In the genomic region with DNA sequence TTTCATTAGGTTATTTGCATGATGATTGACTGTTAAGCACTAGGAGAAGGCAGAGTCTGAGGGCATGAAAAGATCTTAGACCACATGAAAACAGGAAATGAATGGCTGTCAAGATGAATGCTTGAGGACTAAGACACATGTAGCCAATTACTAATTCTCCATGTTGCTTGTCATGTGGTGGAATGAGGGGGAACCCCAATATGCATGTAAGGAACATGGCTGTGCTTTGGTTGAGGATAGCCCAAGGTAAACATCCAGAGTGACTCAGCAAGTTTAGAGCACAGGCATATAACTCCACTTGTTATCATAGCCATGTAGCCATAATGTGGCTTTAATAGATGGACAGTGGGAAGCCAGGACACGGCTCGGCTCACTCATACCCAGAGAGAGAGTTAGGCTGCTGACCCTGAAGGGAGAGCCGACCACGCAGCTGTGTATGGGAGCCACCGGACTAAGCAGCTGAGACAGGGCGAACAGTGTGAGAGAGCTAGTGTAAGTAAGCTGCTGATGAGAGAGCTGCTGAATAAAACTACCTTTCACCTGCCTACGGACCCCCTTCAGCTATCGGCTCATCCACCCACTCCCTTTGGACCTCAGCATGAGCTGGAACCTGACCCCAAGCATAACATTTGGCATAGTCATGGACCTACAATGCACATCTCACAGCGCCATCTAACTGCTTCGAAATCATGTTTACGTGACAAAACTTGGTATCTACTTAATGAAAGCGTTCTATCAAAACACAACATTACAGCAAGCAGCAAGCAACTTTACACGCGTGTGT, we compare ENCODE assay signal across 1 cellular context.
TF ChIP-seq lines count a peak whose summit lies in the region.

No MANE protein-coding gene starts in this region.

TF ChIP-seq in GM23338, 12 proteins besides CTCF, POLR2A, EP300 and RAD21:
- TF ChIP-seq, protein P1, sequence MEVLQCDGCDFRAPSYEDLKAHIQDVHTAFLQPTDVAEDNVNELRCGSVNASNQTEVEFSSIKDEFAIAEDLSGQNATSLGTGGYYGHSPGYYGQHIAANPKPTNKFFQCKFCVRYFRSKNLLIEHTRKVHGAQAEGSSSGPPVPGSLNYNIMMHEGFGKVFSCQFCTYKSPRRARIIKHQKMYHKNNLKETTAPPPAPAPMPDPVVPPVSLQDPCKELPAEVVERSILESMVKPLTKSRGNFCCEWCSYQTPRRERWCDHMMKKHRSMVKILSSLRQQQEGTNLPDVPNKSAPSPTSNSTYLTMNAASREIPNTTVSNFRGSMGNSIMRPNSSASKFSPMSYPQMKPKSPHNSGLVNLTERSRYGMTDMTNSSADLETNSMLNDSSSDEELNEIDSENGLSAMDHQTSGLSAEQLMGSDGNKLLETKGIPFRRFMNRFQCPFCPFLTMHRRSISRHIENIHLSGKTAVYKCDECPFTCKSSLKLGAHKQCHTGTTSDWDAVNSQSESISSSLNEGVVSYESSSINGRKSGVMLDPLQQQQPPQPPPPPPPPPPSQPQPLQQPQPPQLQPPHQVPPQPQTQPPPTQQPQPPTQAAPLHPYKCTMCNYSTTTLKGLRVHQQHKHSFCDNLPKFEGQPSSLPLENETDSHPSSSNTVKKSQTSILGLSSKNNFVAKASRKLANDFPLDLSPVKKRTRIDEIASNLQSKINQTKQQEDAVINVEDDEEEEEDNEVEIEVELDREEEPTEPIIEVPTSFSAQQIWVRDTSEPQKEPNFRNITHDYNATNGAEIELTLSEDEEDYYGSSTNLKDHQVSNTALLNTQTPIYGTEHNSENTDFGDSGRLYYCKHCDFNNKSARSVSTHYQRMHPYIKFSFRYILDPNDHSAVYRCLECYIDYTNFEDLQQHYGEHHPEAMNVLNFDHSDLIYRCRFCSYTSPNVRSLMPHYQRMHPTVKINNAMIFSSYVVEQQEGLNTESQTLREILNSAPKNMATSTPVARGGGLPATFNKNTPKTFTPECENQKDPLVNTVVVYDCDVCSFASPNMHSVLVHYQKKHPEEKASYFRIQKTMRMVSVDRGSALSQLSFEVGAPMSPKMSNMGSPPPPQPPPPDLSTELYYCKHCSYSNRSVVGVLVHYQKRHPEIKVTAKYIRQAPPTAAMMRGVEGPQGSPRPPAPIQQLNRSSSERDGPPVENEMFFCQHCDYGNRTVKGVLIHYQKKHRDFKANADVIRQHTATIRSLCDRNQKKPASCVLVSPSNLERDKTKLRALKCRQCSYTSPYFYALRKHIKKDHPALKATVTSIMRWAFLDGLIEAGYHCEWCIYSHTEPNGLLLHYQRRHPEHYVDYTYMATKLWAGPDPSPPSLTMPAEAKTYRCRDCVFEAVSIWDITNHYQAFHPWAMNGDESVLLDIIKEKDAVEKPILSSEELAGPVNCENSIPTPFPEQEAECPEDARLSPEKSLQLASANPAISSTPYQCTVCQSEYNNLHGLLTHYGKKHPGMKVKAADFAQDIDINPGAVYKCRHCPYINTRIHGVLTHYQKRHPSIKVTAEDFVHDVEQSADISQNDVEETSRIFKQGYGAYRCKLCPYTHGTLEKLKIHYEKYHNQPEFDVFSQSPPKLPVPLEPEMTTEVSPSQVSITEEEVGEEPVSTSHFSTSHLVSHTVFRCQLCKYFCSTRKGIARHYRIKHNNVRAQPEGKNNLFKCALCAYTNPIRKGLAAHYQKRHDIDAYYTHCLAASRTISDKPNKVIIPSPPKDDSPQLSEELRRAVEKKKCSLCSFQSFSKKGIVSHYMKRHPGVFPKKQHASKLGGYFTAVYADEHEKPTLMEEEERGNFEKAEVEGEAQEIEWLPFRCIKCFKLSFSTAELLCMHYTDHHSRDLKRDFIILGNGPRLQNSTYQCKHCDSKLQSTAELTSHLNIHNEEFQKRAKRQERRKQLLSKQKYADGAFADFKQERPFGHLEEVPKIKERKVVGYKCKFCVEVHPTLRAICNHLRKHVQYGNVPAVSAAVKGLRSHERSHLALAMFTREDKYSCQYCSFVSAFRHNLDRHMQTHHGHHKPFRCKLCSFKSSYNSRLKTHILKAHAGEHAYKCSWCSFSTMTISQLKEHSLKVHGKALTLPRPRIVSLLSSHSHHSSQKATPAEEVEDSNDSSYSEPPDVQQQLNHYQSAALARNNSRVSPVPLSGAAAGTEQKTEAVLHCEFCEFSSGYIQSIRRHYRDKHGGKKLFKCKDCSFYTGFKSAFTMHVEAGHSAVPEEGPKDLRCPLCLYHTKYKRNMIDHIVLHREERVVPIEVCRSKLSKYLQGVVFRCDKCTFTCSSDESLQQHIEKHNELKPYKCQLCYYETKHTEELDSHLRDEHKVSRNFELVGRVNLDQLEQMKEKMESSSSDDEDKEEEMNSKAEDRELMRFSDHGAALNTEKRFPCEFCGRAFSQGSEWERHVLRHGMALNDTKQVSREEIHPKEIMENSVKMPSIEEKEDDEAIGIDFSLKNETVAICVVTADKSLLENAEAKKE (CRISPR knock-in tag; IDR thresholded peaks at IDR 0.05): no peak
- TF ChIP-seq, protein P2, sequence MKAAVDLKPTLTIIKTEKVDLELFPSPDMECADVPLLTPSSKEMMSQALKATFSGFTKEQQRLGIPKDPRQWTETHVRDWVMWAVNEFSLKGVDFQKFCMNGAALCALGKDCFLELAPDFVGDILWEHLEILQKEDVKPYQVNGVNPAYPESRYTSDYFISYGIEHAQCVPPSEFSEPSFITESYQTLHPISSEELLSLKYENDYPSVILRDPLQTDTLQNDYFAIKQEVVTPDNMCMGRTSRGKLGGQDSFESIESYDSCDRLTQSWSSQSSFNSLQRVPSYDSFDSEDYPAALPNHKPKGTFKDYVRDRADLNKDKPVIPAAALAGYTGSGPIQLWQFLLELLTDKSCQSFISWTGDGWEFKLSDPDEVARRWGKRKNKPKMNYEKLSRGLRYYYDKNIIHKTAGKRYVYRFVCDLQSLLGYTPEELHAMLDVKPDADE (IDR thresholded peaks at IDR 0.05): no peak
- TF ChIP-seq EZH2phosphoT487 (IDR thresholded peaks at IDR 0.05; ENCODE audit: unreplicated experiment) (no peak), STAT1 (IDR thresholded peaks at IDR 0.05; ENCODE audit: unreplicated experiment) (no peak), POLR2AphosphoS5 (IDR thresholded peaks at IDR 0.05; ENCODE audit: low read depth) (no peak), ZNF114 (CRISPR knock-in tag; IDR thresholded peaks at IDR 0.05) (no peak), CREB1 (CRISPR knock-in tag; IDR thresholded peaks at IDR 0.05; ENCODE audit: low read depth) (no peak), ZNF331 (CRISPR knock-in tag; IDR thresholded peaks at IDR 0.05; ENCODE audit: low read depth) (no peak), JUNB (IDR thresholded peaks at IDR 0.05; ENCODE audit: unreplicated experiment) (no peak), NANOG (IDR thresholded peaks at IDR 0.05; ENCODE audit: borderline replicate concordance) (no peak), EZH2 (IDR thresholded peaks at IDR 0.05; ENCODE audit: low read depth, unreplicated experiment) (no peak)
- TF ChIP-seq, protein P3, sequence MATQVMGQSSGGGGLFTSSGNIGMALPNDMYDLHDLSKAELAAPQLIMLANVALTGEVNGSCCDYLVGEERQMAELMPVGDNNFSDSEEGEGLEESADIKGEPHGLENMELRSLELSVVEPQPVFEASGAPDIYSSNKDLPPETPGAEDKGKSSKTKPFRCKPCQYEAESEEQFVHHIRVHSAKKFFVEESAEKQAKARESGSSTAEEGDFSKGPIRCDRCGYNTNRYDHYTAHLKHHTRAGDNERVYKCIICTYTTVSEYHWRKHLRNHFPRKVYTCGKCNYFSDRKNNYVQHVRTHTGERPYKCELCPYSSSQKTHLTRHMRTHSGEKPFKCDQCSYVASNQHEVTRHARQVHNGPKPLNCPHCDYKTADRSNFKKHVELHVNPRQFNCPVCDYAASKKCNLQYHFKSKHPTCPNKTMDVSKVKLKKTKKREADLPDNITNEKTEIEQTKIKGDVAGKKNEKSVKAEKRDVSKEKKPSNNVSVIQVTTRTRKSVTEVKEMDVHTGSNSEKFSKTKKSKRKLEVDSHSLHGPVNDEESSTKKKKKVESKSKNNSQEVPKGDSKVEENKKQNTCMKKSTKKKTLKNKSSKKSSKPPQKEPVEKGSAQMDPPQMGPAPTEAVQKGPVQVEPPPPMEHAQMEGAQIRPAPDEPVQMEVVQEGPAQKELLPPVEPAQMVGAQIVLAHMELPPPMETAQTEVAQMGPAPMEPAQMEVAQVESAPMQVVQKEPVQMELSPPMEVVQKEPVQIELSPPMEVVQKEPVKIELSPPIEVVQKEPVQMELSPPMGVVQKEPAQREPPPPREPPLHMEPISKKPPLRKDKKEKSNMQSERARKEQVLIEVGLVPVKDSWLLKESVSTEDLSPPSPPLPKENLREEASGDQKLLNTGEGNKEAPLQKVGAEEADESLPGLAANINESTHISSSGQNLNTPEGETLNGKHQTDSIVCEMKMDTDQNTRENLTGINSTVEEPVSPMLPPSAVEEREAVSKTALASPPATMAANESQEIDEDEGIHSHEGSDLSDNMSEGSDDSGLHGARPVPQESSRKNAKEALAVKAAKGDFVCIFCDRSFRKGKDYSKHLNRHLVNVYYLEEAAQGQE (IDR thresholded peaks at IDR 0.05; ENCODE audit: unreplicated experiment): no peak
